In genomic region chr1:62800825-62801306, GRCh38 we compare ENCODE assay signal across 10 cellular contexts. TPM values are rescaled to one million over a fixed set of nuclear protein-coding genes. Genes with fewer than 3 reads are reported as not detected.
DNase-seq lines count a peak whose midpoint lies in the region; ATAC-seq lines count a peak whose summit lies in the region.
"Had no signal": no experiment of that assay in that cellular context is flagged by ENCODE, and none has a peak within 500 bp of the region (broad histone marks: within the 10 kb centered on the region; RNA-seq: fewer than 3 reads in every experiment).

No MANE protein-coding gene starts in this region.

- H3K27ac Mint-ChIP-seq in activated CD8-positive, alpha-beta T cell treated with anti-CD3 and anti-CD28 coated beads, Interleukin-2, amount 10 ng/mL, durations not matched to agents 7 days and 5 days: no peak overlapping the region

- peaks cover 3% of the 10 kb centered on the region for H3K36me3 Mint-ChIP-seq in activated CD8-positive, alpha-beta T cell treated with anti-CD3 and anti-CD28 coated beads, Interleukin-2, amount 10 ng/mL, durations not matched to agents 7 days and 5 days (ENCODE audit: low read depth)

- peak; percentile 100 for ATAC-seq in GM19467 (IDR thresholded peaks at IDR 0.05; ENCODE audit: unreplicated experiment)
- ATAC-seq in HG03378 (IDR thresholded peaks at IDR 0.05; ENCODE audit: unreplicated experiment): peak; percentile 99
- peak; percentile 73 for ATAC-seq in activated CD8-positive, alpha-beta T cell treated with anti-CD3 and anti-CD28 coated beads, Interleukin-2, amount 10 ng/mL, durations not matched to agents 7 days and 5 days
- ATAC-seq: HCT116 had no signal

- no peaks in the 10 kb centered on the region for H3K9me3 Mint-ChIP-seq in activated CD8-positive, alpha-beta T cell treated with anti-CD3 and anti-CD28 coated beads, Interleukin-2, amount 10 ng/mL, durations not matched to agents 7 days and 5 days (ENCODE audit: insufficient read depth)

- DNase-seq in EL (peak; percentile 60), AG08396 (ENCODE audit: low spot score) (no peak), NCI-H526 (lab: John Stamatoyannopoulos, UW) (no peak), putamen (ENCODE audit: low spot score) (no peak), substantia nigra (lab: John Stamatoyannopoulos, UW) (no peak)
- no peak for DNase-seq in activated CD8-positive, alpha-beta T cell treated with anti-CD3 and anti-CD28 coated beads, Interleukin-2, amount 10 ng/mL, durations not matched to agents 7 days and 5 days

- H3K27ac ChIP-seq in substantia nigra (ENCODE audit: low read depth, low read length, poor library complexity, severe bottlenecking): no peak overlapping the region
- H3K27ac ChIP-seq: parathyroid adenoma had no signal

- CTCF ChIA-PET in activated CD8-positive, alpha-beta T cell treated with anti-CD3 and anti-CD28 coated beads, Interleukin-2, amount 10 ng/mL, durations not matched to agents 7 days and 5 days (lab: Charles Lee): interaction anchor here (1.4 kb wide), 1 partner anchor 41 kb away, joined by 5 read pairs; no protein-coding TSS in a partner anchor

- POLR2A ChIA-PET in activated CD8-positive, alpha-beta T cell treated with anti-CD3 and anti-CD28 coated beads, Interleukin-2, amount 10 ng/mL, durations not matched to agents 7 days and 5 days (lab: Charles Lee): no interaction called here

- H3K27me3 Mint-ChIP-seq in activated CD8-positive, alpha-beta T cell treated with anti-CD3 and anti-CD28 coated beads, Interleukin-2, amount 10 ng/mL, durations not matched to agents 7 days and 5 days (ENCODE audit: low read depth): no peaks in the 10 kb centered on the region

- no peak overlapping the region for H3K4me3 Mint-ChIP-seq in activated CD8-positive, alpha-beta T cell treated with anti-CD3 and anti-CD28 coated beads, Interleukin-2, amount 10 ng/mL, durations not matched to agents 7 days and 5 days

- peaks cover 13% of the 10 kb centered on the region for H3K4me1 Mint-ChIP-seq in activated CD8-positive, alpha-beta T cell treated with anti-CD3 and anti-CD28 coated beads, Interleukin-2, amount 10 ng/mL, durations not matched to agents 7 days and 5 days (ENCODE audit: low read depth)

RNA-seq across cellular contexts. Expression of gene ATG4C, which starts 16.9 kb away (rescaled TPM):
- total RNA-seq in activated CD8-positive, alpha-beta T cell treated with anti-CD3 and anti-CD28 coated beads, Interleukin-2, amount 10 ng/mL, durations not matched to agents 7 days and 5 days: 10 to 100 TPM in 1 of 2 experiments, 1 to 10 TPM in 1; 8.6 to 10.0 TPM
